20 cellular contexts compared by ENCODE assay signal in genomic region chr21:16071761-16072160, GRCh38.
DNase-seq lines count a peak whose midpoint lies in the region; ATAC-seq and TF ChIP-seq lines count a peak whose summit lies in the region.
"Had no signal": no experiment of that assay in that cellular context is flagged by ENCODE, and none has a peak within 500 bp of the region (broad histone marks: within the 10 kb centered on the region; RNA-seq: fewer than 3 reads in every experiment).

No MANE protein-coding gene starts in this region.

- WGBS in tibial nerve, 2 donors, result 44 to 57% methylated on average over 2 of the region's 2 CpGs
- WGBS in spleen, 5 donors, result 70 to 79% (median 74%) methylated on average over 2 of the region's 2 CpGs
- WGBS in SK-N-SH (ENCODE audit: low lambda C conversion rate), result 45% methylated on average over 2 of the region's 2 CpGs

- no peak for ATAC-seq in HG02852 (IDR thresholded peaks at IDR 0.05; ENCODE audit: unreplicated experiment)
- no peak for ATAC-seq in naive thymus-derived CD4-positive, alpha-beta T cell
- ATAC-seq: natural killer cell treated with Interleukin-12 subunit alpha and Interleukin-12 subunit beta and Interleukin-15 and Interleukin-18, amount 100 ng/mL, for 72 hours had no signal

- TF ChIP-seq EP300 in tibial nerve (IDR thresholded peaks at IDR 0.05) (no peak), SK-N-SH (IDR thresholded peaks at IDR 0.05; ENCODE audit: borderline replicate concordance in 1 of 2, low read depth in 1 of 2, low read length in 1 of 2) (no peak)

- TF ChIP-seq CTCF in LNCaP clone FGC (IDR thresholded peaks at IDR 0.05; ENCODE audit: control insufficient read depth, extremely low read depth, insufficient read depth), result no peak
- no peak for TF ChIP-seq CTCF in dorsolateral prefrontal cortex (IDR thresholded peaks at IDR 0.05 in 54 of 56, conservative IDR thresholded peaks at IDR 0.05 in 2 of 56; ENCODE audit: low read depth in 1 of 56, partially characterized antibody in 56 of 56)
- TF ChIP-seq CTCF in nephron (IDR thresholded peaks at IDR 0.05; ENCODE audit: unreplicated experiment in 3 of 3), result no peak
- TF ChIP-seq CTCF in tibial nerve (IDR thresholded peaks at IDR 0.05), result no peak
- no peak for TF ChIP-seq CTCF in spleen (IDR thresholded peaks at IDR 0.05 in 8 of 11, conservative IDR thresholded peaks at IDR 0.05 in 3 of 11)
- TF ChIP-seq CTCF in SK-N-SH (IDR thresholded peaks at IDR 0.05), result no peak

- CTCF ChIA-PET in SK-N-SH (lab: Yijun Ruan, JAX), result interaction anchor here (0.7 to 4.5 kb wide), 3 partner anchors 11 to 272 kb away, joined by 3 to 26 read pairs (median 6); no protein-coding TSS in a partner anchor
- CTCF ChIA-PET in naive thymus-derived CD4-positive, alpha-beta T cell (lab: Charles Lee), result no interaction called here

- H3K27ac ChIP-seq in dorsolateral prefrontal cortex, result peak overlapping the region; percentile 79 to 99 (median 97)
- peak overlapping the region in 3 of 4 donors; percentile 60 to 81 (median 64) for H3K27ac ChIP-seq in tibial nerve
- H3K27ac ChIP-seq in spleen, result no peak overlapping the region
- peak overlapping the region in 1 of 2 experiments; percentile 16; a peak in 1 of 4 replicates for H3K27ac ChIP-seq in SK-N-SH (ENCODE audit: low read depth in 2 of 2, low read length in 1 of 2)
- H3K27ac ChIP-seq in naive thymus-derived CD4-positive, alpha-beta T cell (ENCODE audit: low read depth, low read length), result no peak overlapping the region
- H3K27ac ChIP-seq: ascending aorta, colonic mucosa had no signal

- peaks cover 0 to 14% (median 0%) of the 10 kb centered on the region in 4 donors for H3K4me1 ChIP-seq in tibial nerve
- H3K4me1 ChIP-seq in spleen, result no peaks in the 10 kb centered on the region
- peaks cover 0 to 2% of the 10 kb centered on the region in 2 experiments; a peak in 2 of 4 replicates for H3K4me1 ChIP-seq in SK-N-SH (ENCODE audit: control insufficient read depth in 1 of 2, insufficient read depth in 2 of 2, low read depth in 1 of 2, low read length in 1 of 2)
- H3K4me1 ChIP-seq in naive thymus-derived CD4-positive, alpha-beta T cell (ENCODE audit: control insufficient read depth in 2 of 2, insufficient read depth in 2 of 2, low read length in 2 of 2), result no peaks in the 10 kb centered on the region
- H3K4me1 ChIP-seq: ascending aorta, colonic mucosa had no signal

- peak overlapping the region; percentile 37 for H3K4me3 ChIP-seq in LNCaP clone FGC (ENCODE audit: low read depth, low read length)
- H3K4me3 ChIP-seq in dorsolateral prefrontal cortex, result peak overlapping the region; percentile 32 to 77 (median 62)
- H3K4me3 ChIP-seq in tibial nerve, result peak overlapping the region in 1 of 4 donors; percentile 45
- no peak overlapping the region for H3K4me3 ChIP-seq in spleen
- peak overlapping the region in 1 of 2 experiments; percentile 51; a peak in 1 of 4 replicates for H3K4me3 ChIP-seq in SK-N-SH (ENCODE audit: low read depth in 2 of 2, low read length in 1 of 2)
- no peak overlapping the region for H3K4me3 ChIP-seq in naive thymus-derived CD4-positive, alpha-beta T cell (ENCODE audit: low read length)
- H3K4me3 ChIP-seq: colonic mucosa had no signal

- H3K36me3 ChIP-seq in tibial nerve (no peaks in the 10 kb centered on the region), spleen (no peaks in the 10 kb centered on the region), SK-N-SH (replicated peaks in 1 of 2; ENCODE audit: control insufficient read depth in 1 of 2, insufficient read depth in 2 of 2, low read length in 1 of 2) (no peaks in the 10 kb centered on the region)
- no peaks in the 10 kb centered on the region for H3K36me3 ChIP-seq in naive thymus-derived CD4-positive, alpha-beta T cell (ENCODE audit: control insufficient read depth in 2 of 3, insufficient read depth in 3 of 3, low read length in 3 of 3)
- H3K36me3 ChIP-seq: ascending aorta, colonic mucosa had no signal

- peak overlapping the region in 2 of 3 experiments; percentile 79 to 86 for H3K4me3 Mint-ChIP-seq in nephron
- H3K4me3 Mint-ChIP-seq in naive thymus-derived CD4-positive, alpha-beta T cell, result no peak overlapping the region
- H3K4me3 Mint-ChIP-seq: activated CD4-positive, alpha-beta memory T cell treated with anti-CD3 and anti-CD28 coated beads for 36 hours; activated naive CD4-positive, alpha-beta T cell treated with anti-CD3 and anti-CD28 coated beads, Interleukin-2, amount 10 ng/mL, durations not matched to agents 7 days and 5 days; natural killer cell treated with Interleukin-12 subunit alpha and Interleukin-12 subunit beta and Interleukin-15 and Interleukin-18, amount 100 ng/mL, for 72 hours; T-helper 1 cell treated with Interleukin-12 subunit alpha and Interleukin-12 subunit beta and Interleukin-4 antibody, amounts not matched to agents 30 μg/mL and 1 μg/mL, for 36 hours had no signal

- no peaks in the 10 kb centered on the region for H3K9me3 Mint-ChIP-seq in nephron
- no peaks in the 10 kb centered on the region for H3K9me3 Mint-ChIP-seq in naive thymus-derived CD4-positive, alpha-beta T cell
- H3K9me3 Mint-ChIP-seq: activated CD4-positive, alpha-beta memory T cell treated with anti-CD3 and anti-CD28 coated beads for 36 hours; activated naive CD4-positive, alpha-beta T cell treated with anti-CD3 and anti-CD28 coated beads, Interleukin-2, amount 10 ng/mL, durations not matched to agents 7 days and 5 days; natural killer cell treated with Interleukin-12 subunit alpha and Interleukin-12 subunit beta and Interleukin-15 and Interleukin-18, amount 100 ng/mL, for 72 hours; T-helper 1 cell treated with Interleukin-12 subunit alpha and Interleukin-12 subunit beta and Interleukin-4 antibody, amounts not matched to agents 30 μg/mL and 1 μg/mL, for 36 hours had no signal

- TF ChIP-seq RAD21 in SK-N-SH (IDR thresholded peaks at IDR 0.05; ENCODE audit: low read length), result no peak

- no peak overlapping the region for H3K9ac ChIP-seq in SK-N-SH

- H3K9me3 ChIP-seq in tibial nerve (no peaks in the 10 kb centered on the region), spleen (no peaks in the 10 kb centered on the region), SK-N-SH (no peaks in the 10 kb centered on the region)
- H3K9me3 ChIP-seq in naive thymus-derived CD4-positive, alpha-beta T cell (ENCODE audit: control insufficient read depth in 2 of 3, low read length in 3 of 3), result no peaks in the 10 kb centered on the region
- H3K9me3 ChIP-seq: ascending aorta, colonic mucosa had no signal

- DNase-seq in LNCaP clone FGC (ENCODE audit: low read depth), result no peak
- DNase-seq in dorsolateral prefrontal cortex, result no peak
- no peak for DNase-seq in tibial nerve (ENCODE audit: low spot score in 2 of 2)
- DNase-seq in spleen, result no peak
- no peak for DNase-seq in SK-N-SH
- DNase-seq in naive thymus-derived CD4-positive, alpha-beta T cell, result no peak
- DNase-seq: activated CD4-positive, alpha-beta memory T cell treated with anti-CD3 and anti-CD28 coated beads for 36 hours; activated naive CD4-positive, alpha-beta T cell treated with anti-CD3 and anti-CD28 coated beads, Interleukin-2, amount 10 ng/mL, durations not matched to agents 7 days and 5 days; activated T-cell treated with anti-CD3 and anti-CD28 coated beads, Interleukin-2, amount 50 U/mL, for 1 hour; AML-193; colonic mucosa; DND-41; Karpas-422; PC-3; SHP77 treated with DMSO at 0.1 percent for 48 hours had no signal

- no peaks in the 10 kb centered on the region for H3K27me3 Mint-ChIP-seq in nephron (ENCODE audit: low read depth)
- H3K27me3 Mint-ChIP-seq in naive thymus-derived CD4-positive, alpha-beta T cell, result peaks cover 0 to 15% (median 0%) of the 10 kb centered on the region in 5 donors
- H3K27me3 Mint-ChIP-seq: activated naive CD4-positive, alpha-beta T cell treated with anti-CD3 and anti-CD28 coated beads, Interleukin-2, amount 10 ng/mL, durations not matched to agents 7 days and 5 days; natural killer cell treated with Interleukin-12 subunit alpha and Interleukin-12 subunit beta and Interleukin-15 and Interleukin-18, amount 100 ng/mL, for 72 hours had no signal

- H3K79me2 ChIP-seq in SK-N-SH (ENCODE audit: insufficient read depth), result no peaks in the 10 kb centered on the region

- H3K4me2 ChIP-seq in SK-N-SH, result no peak overlapping the region

- POLR2A ChIA-PET in SK-N-SH (lab: Yijun Ruan, JAX), result interaction anchor here (0.6 kb wide), 1 partner anchor 10 kb away, joined by 3 read pairs; no protein-coding TSS in a partner anchor
- POLR2A ChIA-PET in naive thymus-derived CD4-positive, alpha-beta T cell (lab: Charles Lee), result no interaction called here

- no peaks in the 10 kb centered on the region for H3K36me3 Mint-ChIP-seq in nephron (ENCODE audit: low read depth)
- no peaks in the 10 kb centered on the region for H3K36me3 Mint-ChIP-seq in naive thymus-derived CD4-positive, alpha-beta T cell
- H3K36me3 Mint-ChIP-seq: activated CD4-positive, alpha-beta memory T cell treated with anti-CD3 and anti-CD28 coated beads for 36 hours; activated naive CD4-positive, alpha-beta T cell treated with anti-CD3 and anti-CD28 coated beads, Interleukin-2, amount 10 ng/mL, durations not matched to agents 7 days and 5 days; natural killer cell treated with Interleukin-12 subunit alpha and Interleukin-12 subunit beta and Interleukin-15 and Interleukin-18, amount 100 ng/mL, for 72 hours had no signal

- no peaks in the 10 kb centered on the region for H3F3A ChIP-seq in SK-N-SH (replicated peaks; ENCODE audit: insufficient read depth)

- no peaks in the 10 kb centered on the region for H3K9me2 ChIP-seq in SK-N-SH

- peaks cover 43% of the 10 kb centered on the region for H3K4me1 Mint-ChIP-seq in nephron
- H3K4me1 Mint-ChIP-seq in naive thymus-derived CD4-positive, alpha-beta T cell, result no peaks in the 10 kb centered on the region
- H3K4me1 Mint-ChIP-seq: activated naive CD4-positive, alpha-beta T cell treated with anti-CD3 and anti-CD28 coated beads, Interleukin-2, amount 10 ng/mL, durations not matched to agents 7 days and 5 days had no signal

- no peak overlapping the region for H2AFZ ChIP-seq in SK-N-SH (ENCODE audit: low read depth)

- TF ChIP-seq POLR2A in tibial nerve (IDR thresholded peaks at IDR 0.05) (no peak), spleen (IDR thresholded peaks at IDR 0.05) (no peak)

- H4K20me1 ChIP-seq in SK-N-SH (ENCODE audit: insufficient read depth), result no peaks in the 10 kb centered on the region

- intact Hi-C loops in dorsolateral prefrontal cortex (cut with DNase I), result loop anchor here (2.0 to 10.0 kb wide), 6 partner anchors 237 to 521 kb away; no protein-coding TSS in a partner anchor
- intact Hi-C loops in spleen (cut with DNase I; ENCODE audit: low total_unique reads), result no loop called here
- intact Hi-C loops in naive thymus-derived CD4-positive, alpha-beta T cell (cut with micrococcal nuclease), result no loop called here

- H3K27ac Mint-ChIP-seq in nephron, result peak overlapping the region; percentile 86 to 97 (median 97)
- no peak overlapping the region for H3K27ac Mint-ChIP-seq in naive thymus-derived CD4-positive, alpha-beta T cell
- H3K27ac Mint-ChIP-seq: activated CD4-positive, alpha-beta memory T cell treated with anti-CD3 and anti-CD28 coated beads for 36 hours; activated naive CD4-positive, alpha-beta T cell treated with anti-CD3 and anti-CD28 coated beads, Interleukin-2, amount 10 ng/mL, durations not matched to agents 7 days and 5 days; natural killer cell treated with Interleukin-12 subunit alpha and Interleukin-12 subunit beta and Interleukin-15 and Interleukin-18, amount 100 ng/mL, for 72 hours; T-helper 1 cell treated with Interleukin-12 subunit alpha and Interleukin-12 subunit beta and Interleukin-4 antibody, amounts not matched to agents 30 μg/mL and 1 μg/mL, for 36 hours had no signal

- H3K27me3 ChIP-seq in dorsolateral prefrontal cortex (no peaks in the 10 kb centered on the region), tibial nerve (no peaks in the 10 kb centered on the region), spleen (replicated peaks in 1 of 7) (peaks cover 0 to 5% (median 0%) of the 10 kb centered on the region in 7 donors), SK-N-SH (ENCODE audit: insufficient read depth) (no peaks in the 10 kb centered on the region)
- no peaks in the 10 kb centered on the region for H3K27me3 ChIP-seq in naive thymus-derived CD4-positive, alpha-beta T cell (ENCODE audit: control insufficient read depth in 2 of 2, insufficient read depth in 2 of 2, low read length in 2 of 2)
- H3K27me3 ChIP-seq: ascending aorta, colonic mucosa had no signal

Comparison
In these comparisons a context has a peak if more than half of its experiments do, and no peak if none do; other contexts are left out.
1. H3K4me3 ChIP-seq: peak in LNCaP clone FGC (single experiment) and dorsolateral prefrontal cortex (59 of 59); none in spleen (0 of 8) and naive thymus-derived CD4-positive, alpha-beta T cell (single experiment).
2. H3K27ac ChIP-seq: peak in dorsolateral prefrontal cortex (59 of 59) and tibial nerve (3 of 4); none in spleen (0 of 8) and naive thymus-derived CD4-positive, alpha-beta T cell (single experiment).
3. H3K27ac Mint-ChIP-seq: peak in nephron (3 of 3); none in naive thymus-derived CD4-positive, alpha-beta T cell (0 of 9).
4. H3K4me3 Mint-ChIP-seq: peak in nephron (2 of 3); none in naive thymus-derived CD4-positive, alpha-beta T cell (0 of 10).
5. intact Hi-C loops: an anchor here in dorsolateral prefrontal cortex (2.0 to 10.0 kb wide); none called in spleen and naive thymus-derived CD4-positive, alpha-beta T cell.